ENCODE assay signal across 14 cellular contexts in genomic region chr1:216183427-216183826, GRCh38.
DNase-seq lines count a peak whose midpoint lies in the region; ATAC-seq, FAIRE-seq and TF ChIP-seq lines count a peak whose summit lies in the region.
"Had no signal": no experiment of that assay in that cellular context is flagged by ENCODE, and none has a peak within 500 bp of the region (broad histone marks: within the 10 kb centered on the region; RNA-seq: fewer than 3 reads in every experiment).

No MANE protein-coding gene starts in this region.

- peak; percentile 7 for DNase-seq in GM03348 (ENCODE audit: low spot score)
- DNase-seq in NCI-H1694 (lab: John Stamatoyannopoulos, UW): peak; percentile 96
- peak; percentile 20 for DNase-seq in astrocyte (ENCODE audit: low read depth)
- DNase-seq in neural progenitor cell (ENCODE audit: low spot score): no peak
- DNase-seq in DMS79 treated with DMSO at 0.1 percent for 48 hours (lab: John Stamatoyannopoulos, UW): no peak
- no peak for DNase-seq in stimulated activated naive CD8-positive, alpha-beta T cell treated with anti-CD3 and anti-CD28 coated beads, Interleukin-15, amount 100 ng/mL, for 72 hours
- DNase-seq in NCI-H526 (lab: John Stamatoyannopoulos, UW): no peak
- DNase-seq in stimulated activated CD4-positive, alpha-beta T cell treated with anti-CD3 and anti-CD28 coated beads, Interleukin-12 subunit alpha, Interleukin-12 subunit beta, amount 100 ng/mL, for 4 hours: no peak
- DNase-seq: CD8-positive, alpha-beta memory T cell; NCI-H187 treated with DMSO at 0.1 percent for 48 hours had no signal

- no peaks in the 10 kb centered on the region for H3K36me3 ChIP-seq in astrocyte (ENCODE audit: insufficient read depth, low read length)
- H3K36me3 ChIP-seq in neural progenitor cell: no peaks in the 10 kb centered on the region
- H3K36me3 ChIP-seq: thoracic aorta had no signal

- FAIRE-seq in astrocyte (lab: Jason Lieb, UNC): no peak

- no peaks in the 10 kb centered on the region for H3K36me3 Mint-ChIP-seq in astrocyte (ENCODE audit: low read depth, unreplicated experiment)
- no peaks in the 10 kb centered on the region for H3K36me3 Mint-ChIP-seq in neural progenitor cell
- H3K36me3 Mint-ChIP-seq: activated naive CD8-positive, alpha-beta T cell; CD8-positive, alpha-beta memory T cell had no signal

- H3F3A ChIP-seq in neural progenitor cell (ENCODE audit: low read depth): no peaks in the 10 kb centered on the region

- peak overlapping the region; percentile 19 for H3K4me3 ChIP-seq in astrocyte (ENCODE audit: insufficient read depth, low read depth, low read length)
- no peak overlapping the region for H3K4me3 ChIP-seq in neural progenitor cell
- H3K4me3 ChIP-seq: thoracic aorta had no signal

- H3K9me3 ChIP-seq in astrocyte (ENCODE audit: insufficient read depth, low read depth, low read length) (no peaks in the 10 kb centered on the region), neural progenitor cell (ENCODE audit: low read depth) (no peaks in the 10 kb centered on the region)
- H3K9me3 ChIP-seq: thoracic aorta had no signal

- H3K4me1 Mint-ChIP-seq in astrocyte (ENCODE audit: low read depth, unreplicated experiment): peaks cover 28% of the 10 kb centered on the region
- peaks cover 29% of the 10 kb centered on the region for H3K4me1 Mint-ChIP-seq in neural progenitor cell
- no peaks in the 10 kb centered on the region for H3K4me1 Mint-ChIP-seq in stimulated activated naive CD8-positive, alpha-beta T cell treated with anti-CD3 and anti-CD28 coated beads, Interleukin-15, amount 100 ng/mL, for 72 hours
- H3K4me1 Mint-ChIP-seq: CD8-positive, alpha-beta memory T cell had no signal

- H3K27me3 Mint-ChIP-seq in astrocyte (ENCODE audit: low read depth, unreplicated experiment): no peaks in the 10 kb centered on the region
- H3K27me3 Mint-ChIP-seq in neural progenitor cell (ENCODE audit: insufficient read depth, low read depth): no peaks in the 10 kb centered on the region
- no peaks in the 10 kb centered on the region for H3K27me3 Mint-ChIP-seq in stimulated activated naive CD8-positive, alpha-beta T cell treated with anti-CD3 and anti-CD28 coated beads, Interleukin-15, amount 100 ng/mL, for 72 hours
- H3K27me3 Mint-ChIP-seq: activated naive CD8-positive, alpha-beta T cell; CD8-positive, alpha-beta memory T cell had no signal

- no peak overlapping the region for H3K27ac ChIP-seq in astrocyte (ENCODE audit: low read depth, low read length)
- no peak overlapping the region for H3K27ac ChIP-seq in neural progenitor cell
- H3K27ac ChIP-seq: thoracic aorta had no signal

- H3K4me2 ChIP-seq in astrocyte (ENCODE audit: low read length) (peak overlapping the region; percentile 73), neural progenitor cell (peak overlapping the region; percentile 48)

- no peak for ATAC-seq in stimulated activated naive CD8-positive, alpha-beta T cell treated with anti-CD3 and anti-CD28 coated beads, Interleukin-15, amount 100 ng/mL, for 72 hours
- ATAC-seq: esophagus mucosa, Panc1 had no signal

- TF ChIP-seq CTCF in astrocyte (IDR thresholded peaks at IDR 0.05; ENCODE audit: insufficient read depth, low read depth, low read length) (no peak), neural progenitor cell (IDR thresholded peaks at IDR 0.05) (no peak)

- H3K27ac Mint-ChIP-seq in astrocyte (ENCODE audit: unreplicated experiment) (peak overlapping the region; percentile 71), neural progenitor cell (no peak overlapping the region)
- H3K27ac Mint-ChIP-seq in stimulated activated naive CD8-positive, alpha-beta T cell treated with anti-CD3 and anti-CD28 coated beads, Interleukin-15, amount 100 ng/mL, for 72 hours: no peak overlapping the region
- H3K27ac Mint-ChIP-seq: activated naive CD8-positive, alpha-beta T cell; CD8-positive, alpha-beta memory T cell had no signal

- H3K27me3 ChIP-seq in astrocyte (ENCODE audit: insufficient read depth, low read length) (no peaks in the 10 kb centered on the region), neural progenitor cell (no peaks in the 10 kb centered on the region)

- H3K4me1 ChIP-seq in astrocyte (ENCODE audit: insufficient read depth, low read length): peaks cover 10% of the 10 kb centered on the region
- peaks cover 37% of the 10 kb centered on the region for H3K4me1 ChIP-seq in neural progenitor cell

- no peak overlapping the region for H3K9ac ChIP-seq in astrocyte (ENCODE audit: low read length)
- H3K9ac ChIP-seq in neural progenitor cell: no peak overlapping the region

- no peaks in the 10 kb centered on the region for H3K79me2 ChIP-seq in astrocyte (ENCODE audit: insufficient read depth, low read length)
- H3K79me2 ChIP-seq in neural progenitor cell (ENCODE audit: low read depth): no peaks in the 10 kb centered on the region

- H2AFZ ChIP-seq in astrocyte (ENCODE audit: low read depth, low read length): no peak overlapping the region
- no peak overlapping the region for H2AFZ ChIP-seq in neural progenitor cell (replicated peaks)

- H3K9me3 Mint-ChIP-seq in astrocyte (ENCODE audit: unreplicated experiment) (no peaks in the 10 kb centered on the region), neural progenitor cell (no peaks in the 10 kb centered on the region)
- H3K9me3 Mint-ChIP-seq in stimulated activated naive CD8-positive, alpha-beta T cell treated with anti-CD3 and anti-CD28 coated beads, Interleukin-15, amount 100 ng/mL, for 72 hours: peaks cover 0 to 8% of the 10 kb centered on the region in 2 donors

- H4K20me1 ChIP-seq in astrocyte (ENCODE audit: insufficient read depth, low read length): no peaks in the 10 kb centered on the region
- H4K20me1 ChIP-seq in neural progenitor cell (ENCODE audit: low read depth): no peaks in the 10 kb centered on the region

- H3K4me3 Mint-ChIP-seq in astrocyte (ENCODE audit: unreplicated experiment) (no peak overlapping the region), neural progenitor cell (no peak overlapping the region)
- no peak overlapping the region for H3K4me3 Mint-ChIP-seq in stimulated activated naive CD8-positive, alpha-beta T cell treated with anti-CD3 and anti-CD28 coated beads, Interleukin-15, amount 100 ng/mL, for 72 hours
- H3K4me3 Mint-ChIP-seq: activated naive CD8-positive, alpha-beta T cell; CD8-positive, alpha-beta memory T cell had no signal

Comparison
In these comparisons a context has a peak if more than half of its experiments do, and no peak if none do; other contexts are left out.
1. DNase-seq: peak in GM03348 (single experiment), NCI-H1694 (single experiment) and astrocyte (single experiment); none in neural progenitor cell (single experiment), DMS79 treated with DMSO at 0.1 percent for 48 hours (single experiment), stimulated activated naive CD8-positive, alpha-beta T cell treated with anti-CD3 and anti-CD28 coated beads, Interleukin-15, amount 100 ng/mL, for 72 hours (0 of 2), NCI-H526 (0 of 2) and stimulated activated CD4-positive, alpha-beta T cell treated with anti-CD3 and anti-CD28 coated beads, Interleukin-12 subunit alpha, Interleukin-12 subunit beta, amount 100 ng/mL, for 4 hours (single experiment).